Comparison of ENCODE assay signal across 32 cellular contexts in genomic region chr20:3105256-3106137, GRCh38. TPM values are rescaled to one million over a fixed set of nuclear protein-coding genes. Genes with fewer than 3 reads are reported as not detected.
"Had no signal": no experiment of that assay in that cellular context is flagged by ENCODE, and none has a peak within 500 bp of the region (broad histone marks: within the 10 kb centered on the region; RNA-seq: fewer than 3 reads in every experiment).

No MANE protein-coding gene starts in this region.

- H3K4me1 ChIP-seq: ascending aorta, body of pancreas, Peyer's patch, SJSA1 had no signal

- H3K36me3 ChIP-seq: SJSA1 had no signal

- H3K4me3 Mint-ChIP-seq: activated CD8-positive, alpha-beta T cell treated with anti-CD3 and anti-CD28 coated beads, Interleukin-2, amount 10 ng/mL, durations not matched to agents 7 days and 5 days; activated naive CD8-positive, alpha-beta T cell treated with anti-CD3 and anti-CD28 coated beads, Interleukin-2, amount 10 ng/mL, durations not matched to agents 7 days and 5 days; T-helper 1 cell treated with Interleukin-12 subunit alpha and Interleukin-12 subunit beta and Interleukin-4 antibody, amounts not matched to agents 30 μg/mL and 1 μg/mL, for 36 hours; WTC11 had no signal

- ATAC-seq: activated CD8-positive, alpha-beta T cell treated with anti-CD3 and anti-CD28 coated beads, Interleukin-2, amount 10 ng/mL, durations not matched to agents 7 days and 5 days; body of pancreas; SK-N-SH treated with all-trans-retinoic acid at 6 μM for 48 hours had no signal

- H3K27ac ChIP-seq: ascending aorta, body of pancreas, coronary artery, Peyer's patch, RWPE1, SJSA1 had no signal

- H3K36me3 Mint-ChIP-seq: activated naive CD8-positive, alpha-beta T cell treated with anti-CD3 and anti-CD28 coated beads, Interleukin-2, amount 10 ng/mL, durations not matched to agents 7 days and 5 days; WTC11 had no signal

- H3K9me3 ChIP-seq: ascending aorta, body of pancreas, Peyer's patch, SJSA1 had no signal

- H3K27ac Mint-ChIP-seq: activated CD8-positive, alpha-beta T cell treated with anti-CD3 and anti-CD28 coated beads, Interleukin-2, amount 10 ng/mL, durations not matched to agents 7 days and 5 days; activated naive CD8-positive, alpha-beta T cell treated with anti-CD3 and anti-CD28 coated beads, Interleukin-2, amount 10 ng/mL, durations not matched to agents 7 days and 5 days; T-helper 1 cell treated with Interleukin-12 subunit alpha and Interleukin-12 subunit beta and Interleukin-4 antibody, amounts not matched to agents 30 μg/mL and 1 μg/mL, for 36 hours had no signal

- H3K27me3 ChIP-seq: ascending aorta, body of pancreas, Peyer's patch, SJSA1 had no signal

- DNase-seq: activated CD4-positive, alpha-beta T cell treated with anti-CD3 and anti-CD28 coated beads for 48 hours; activated CD4-positive, alpha-beta T cell treated with anti-CD3 and anti-CD28 coated beads, Interleukin-2, amount 50 U/mL, for 4 hours; activated CD4-positive, CD25-positive, alpha-beta regulatory T cell treated with anti-CD3 and anti-CD28 coated beads, Interleukin-2, amount 50 U/mL, for 72 hours; activated CD8-positive, alpha-beta memory T cell treated with anti-CD3 and anti-CD28 coated beads, Interleukin-2, amount 50 U/mL, for 48 hours; activated CD8-positive, alpha-beta T cell treated with anti-CD3 and anti-CD28 coated beads, Interleukin-2, amount 10 ng/mL, durations not matched to agents 7 days and 5 days; activated naive CD4-positive, alpha-beta T cell treated with anti-CD3 and anti-CD28 coated beads, Interleukin-2, amount 50 U/mL, for 16 hours; activated naive CD8-positive, alpha-beta T cell treated with anti-CD3 and anti-CD28 coated beads, Interleukin-2, amount 10 ng/mL, durations not matched to agents 7 days and 5 days; activated T-cell treated with anti-CD3 and anti-CD28 coated beads, Interleukin-2, amount 50 U/mL, for 1 hour; body of pancreas; central memory CD4-positive, alpha-beta T cell; Kasumi-1; KBM-7; NCI-H1105 treated with DMSO at 0.1 percent for 48 hours; NCI-H1694; NCI-H2029; NCI-H2171; NCI-H2227 treated with DMSO at 0.1 percent for 48 hours; NCI-H510A; NCI-H748 treated with DMSO at 0.1 percent for 48 hours; Peyer's patch; SHP77; SW 1271; T-helper 9 cell had no signal

- H3K9me3 Mint-ChIP-seq: activated naive CD8-positive, alpha-beta T cell treated with anti-CD3 and anti-CD28 coated beads, Interleukin-2, amount 10 ng/mL, durations not matched to agents 7 days and 5 days; T-helper 1 cell treated with Interleukin-12 subunit alpha and Interleukin-12 subunit beta and Interleukin-4 antibody, amounts not matched to agents 30 μg/mL and 1 μg/mL, for 36 hours; WTC11 had no signal

- H3K4me3 ChIP-seq: ascending aorta, body of pancreas, coronary artery, Peyer's patch, SJSA1 had no signal

RNA-seq across cellular contexts. Expression of gene AVP, which starts 21.0 kb away (rescaled TPM):
- total RNA-seq: activated CD8-positive, alpha-beta T cell treated with anti-CD3 and anti-CD28 coated beads, Interleukin-2, amount 10 ng/mL, durations not matched to agents 7 days and 5 days; activated naive CD8-positive, alpha-beta T cell treated with anti-CD3 and anti-CD28 coated beads, Interleukin-2, amount 10 ng/mL, durations not matched to agents 7 days and 5 days; ascending aorta; body of pancreas; bronchial epithelial cell; chondrocyte; SJSA1 had no signal

RNA-seq across cellular contexts. Expression of gene OXT, which starts 34.1 kb away (rescaled TPM):
- total RNA-seq: activated CD8-positive, alpha-beta T cell treated with anti-CD3 and anti-CD28 coated beads, Interleukin-2, amount 10 ng/mL, durations not matched to agents 7 days and 5 days; ascending aorta; body of pancreas; bronchial epithelial cell; chondrocyte; SJSA1; WTC11 had no signal
